In genomic region chr9:125025584-125025983, GRCh38 we compare ENCODE assay signal across 17 cellular contexts.
DNase-seq lines count a peak whose midpoint lies in the region; ATAC-seq, FAIRE-seq and TF ChIP-seq lines count a peak whose summit lies in the region.
"Had no signal": no experiment of that assay in that cellular context is flagged by ENCODE, and none has a peak within 500 bp of the region (broad histone marks: within the 10 kb centered on the region; RNA-seq: fewer than 3 reads in every experiment).

No MANE protein-coding gene starts in this region.

- no peaks in the 10 kb centered on the region for H3K9me3 Mint-ChIP-seq in T-helper 1 cell treated with Interleukin-12 subunit alpha and Interleukin-12 subunit beta and Interleukin-4 antibody, amounts not matched to agents 30 μg/mL and 1 μg/mL, for 36 hours
- H3K9me3 Mint-ChIP-seq in activated naive CD8-positive, alpha-beta T cell treated with anti-CD3 and anti-CD28 coated beads, Interleukin-2, amount 50 U/mL, for 24 hours = no peaks in the 10 kb centered on the region
- H3K9me3 Mint-ChIP-seq in activated naive CD8-positive, alpha-beta T cell treated with anti-CD3 and anti-CD28 coated beads for 36 hours = no peaks in the 10 kb centered on the region
- no peaks in the 10 kb centered on the region for H3K9me3 Mint-ChIP-seq in stimulated activated naive B cell treated with anti-CD40 and anti-IgM and Interleukin-4, amounts not matched to agents 10 μg/mL and 1 μg/mL and 100 μg/mL, for 72 hours
- H3K9me3 Mint-ChIP-seq: IgD-negative memory B cell had no signal

- no peaks in the 10 kb centered on the region for H3K4me1 ChIP-seq in tibial artery
- H3K4me1 ChIP-seq: BLaER1 treated with 17β-estradiol and CSF1 and Interleukin-3, amounts not matched to agents 10 nM and 100 nM had no signal

- TF ChIP-seq CTCF in bronchial epithelial cell (IDR thresholded peaks at IDR 0.05; ENCODE audit: insufficient read depth, low read length, severe bottlenecking) (no peak), tibial artery (IDR thresholded peaks at IDR 0.05) (no peak)

- no peaks in the 10 kb centered on the region for H3K27me3 Mint-ChIP-seq in T-helper 1 cell treated with Interleukin-12 subunit alpha and Interleukin-12 subunit beta and Interleukin-4 antibody, amounts not matched to agents 30 μg/mL and 1 μg/mL, for 36 hours (ENCODE audit: low read depth)
- no peaks in the 10 kb centered on the region for H3K27me3 Mint-ChIP-seq in activated naive CD8-positive, alpha-beta T cell treated with anti-CD3 and anti-CD28 coated beads, Interleukin-2, amount 50 U/mL, for 24 hours
- no peaks in the 10 kb centered on the region for H3K27me3 Mint-ChIP-seq in activated naive CD8-positive, alpha-beta T cell treated with anti-CD3 and anti-CD28 coated beads for 36 hours
- H3K27me3 Mint-ChIP-seq in stimulated activated naive B cell treated with anti-CD40 and anti-IgM and Interleukin-4, amounts not matched to agents 10 μg/mL and 1 μg/mL and 100 μg/mL, for 72 hours = no peaks in the 10 kb centered on the region
- H3K27me3 Mint-ChIP-seq: IgD-negative memory B cell had no signal

- peaks cover 16% of the 10 kb centered on the region for H3K4me1 Mint-ChIP-seq in T-helper 1 cell treated with Interleukin-12 subunit alpha and Interleukin-12 subunit beta and Interleukin-4 antibody, amounts not matched to agents 30 μg/mL and 1 μg/mL, for 36 hours (ENCODE audit: low read depth)
- H3K4me1 Mint-ChIP-seq in activated naive CD8-positive, alpha-beta T cell treated with anti-CD3 and anti-CD28 coated beads, Interleukin-2, amount 50 U/mL, for 24 hours = peaks cover 5% of the 10 kb centered on the region
- H3K4me1 Mint-ChIP-seq in activated naive CD8-positive, alpha-beta T cell treated with anti-CD3 and anti-CD28 coated beads for 36 hours = peaks cover 5% of the 10 kb centered on the region
- H3K4me1 Mint-ChIP-seq in stimulated activated naive B cell treated with anti-CD40 and anti-IgM and Interleukin-4, amounts not matched to agents 10 μg/mL and 1 μg/mL and 100 μg/mL, for 72 hours = peaks cover 2 to 8% of the 10 kb centered on the region in 2 donors
- H3K4me1 Mint-ChIP-seq: IgD-negative memory B cell had no signal

- no peak overlapping the region for H3K4me3 Mint-ChIP-seq in T-helper 1 cell treated with Interleukin-12 subunit alpha and Interleukin-12 subunit beta and Interleukin-4 antibody, amounts not matched to agents 30 μg/mL and 1 μg/mL, for 36 hours
- no peak overlapping the region for H3K4me3 Mint-ChIP-seq in activated naive CD8-positive, alpha-beta T cell treated with anti-CD3 and anti-CD28 coated beads, Interleukin-2, amount 50 U/mL, for 24 hours
- H3K4me3 Mint-ChIP-seq in activated naive CD8-positive, alpha-beta T cell treated with anti-CD3 and anti-CD28 coated beads for 36 hours = no peak overlapping the region
- H3K4me3 Mint-ChIP-seq in stimulated activated naive B cell treated with anti-CD40 and anti-IgM and Interleukin-4, amounts not matched to agents 10 μg/mL and 1 μg/mL and 100 μg/mL, for 72 hours = no peak overlapping the region
- H3K4me3 Mint-ChIP-seq: IgD-negative memory B cell had no signal

- H3K36me3 Mint-ChIP-seq in T-helper 1 cell treated with Interleukin-12 subunit alpha and Interleukin-12 subunit beta and Interleukin-4 antibody, amounts not matched to agents 30 μg/mL and 1 μg/mL, for 36 hours (ENCODE audit: low read depth) = peaks cover 16% of the 10 kb centered on the region
- H3K36me3 Mint-ChIP-seq in activated naive CD8-positive, alpha-beta T cell treated with anti-CD3 and anti-CD28 coated beads, Interleukin-2, amount 50 U/mL, for 24 hours (ENCODE audit: low read depth) = peaks cover 5% of the 10 kb centered on the region
- peaks cover 15% of the 10 kb centered on the region for H3K36me3 Mint-ChIP-seq in activated naive CD8-positive, alpha-beta T cell treated with anti-CD3 and anti-CD28 coated beads for 36 hours
- peaks cover 15 to 35% of the 10 kb centered on the region in 2 donors for H3K36me3 Mint-ChIP-seq in stimulated activated naive B cell treated with anti-CD40 and anti-IgM and Interleukin-4, amounts not matched to agents 10 μg/mL and 1 μg/mL and 100 μg/mL, for 72 hours

- intact Hi-C loops in tibial artery (cut with DNase I; ENCODE audit: low total_unique reads) = no loop called here

- H3K36me3 ChIP-seq in bronchial epithelial cell (ENCODE audit: control insufficient read depth, insufficient read depth, low read length) = peaks cover 2% of the 10 kb centered on the region
- peaks cover 19 to 29% (median 21%) of the 10 kb centered on the region in 3 donors for H3K36me3 ChIP-seq in tibial artery

- no peak overlapping the region for H3K4me3 ChIP-seq in bronchial epithelial cell (ENCODE audit: low read depth, low read length)
- no peak overlapping the region for H3K4me3 ChIP-seq in tibial artery
- H3K4me3 ChIP-seq: BLaER1 treated with 17β-estradiol and CSF1 and Interleukin-3, amounts not matched to agents 10 nM and 100 nM; GM23248; PC-9 had no signal

- DNase-seq in T-helper 1 cell = no peak
- no peak for DNase-seq in activated naive CD8-positive, alpha-beta T cell treated with anti-CD3 and anti-CD28 coated beads, Interleukin-2, amount 50 U/mL, for 24 hours
- DNase-seq in activated naive CD8-positive, alpha-beta T cell treated with anti-CD3 and anti-CD28 coated beads for 36 hours = no peak
- peak; percentile 22 for DNase-seq in bronchial epithelial cell (ENCODE audit: low read depth)
- DNase-seq in stimulated activated naive B cell treated with anti-CD40 and anti-IgM and Interleukin-4, amounts not matched to agents 10 μg/mL and 1 μg/mL and 100 μg/mL, for 72 hours = no peak
- DNase-seq in tibial artery = no peak
- no peak for DNase-seq in SK-N-DZ (ENCODE audit: low spot score)
- DNase-seq: 8988T, GM23248, NCI-H1930, NCI-H2171 treated with DMSO at 0.1 percent for 48 hours, NCI-H774, PC-9 had no signal

- no peaks in the 10 kb centered on the region for H3K27me3 ChIP-seq in bronchial epithelial cell (ENCODE audit: control insufficient read depth, insufficient read depth, low read length)
- no peaks in the 10 kb centered on the region for H3K27me3 ChIP-seq in tibial artery
- H3K27me3 ChIP-seq: BLaER1 treated with 17β-estradiol and CSF1 and Interleukin-3, amounts not matched to agents 10 nM and 100 nM had no signal

- no peak overlapping the region for H3K27ac ChIP-seq in tibial artery
- H3K27ac ChIP-seq: BLaER1 treated with 17β-estradiol and CSF1 and Interleukin-3, amounts not matched to agents 10 nM and 100 nM; GM23248; PC-9 had no signal

- no peak for ATAC-seq in activated naive CD8-positive, alpha-beta T cell treated with anti-CD3 and anti-CD28 coated beads, Interleukin-2, amount 50 U/mL, for 24 hours
- ATAC-seq in stimulated activated naive B cell treated with anti-CD40 and anti-IgM and Interleukin-4, amounts not matched to agents 10 μg/mL and 1 μg/mL and 100 μg/mL, for 72 hours (replicated peaks) = peak; percentile 45 to 77

- no peak for FAIRE-seq in bronchial epithelial cell (lab: Jason Lieb, UNC)
- FAIRE-seq: GM12892 had no signal

- H3K27ac Mint-ChIP-seq in T-helper 1 cell treated with Interleukin-12 subunit alpha and Interleukin-12 subunit beta and Interleukin-4 antibody, amounts not matched to agents 30 μg/mL and 1 μg/mL, for 36 hours = peak overlapping the region; percentile 58
- peak overlapping the region; percentile 12 for H3K27ac Mint-ChIP-seq in activated naive CD8-positive, alpha-beta T cell treated with anti-CD3 and anti-CD28 coated beads, Interleukin-2, amount 50 U/mL, for 24 hours
- H3K27ac Mint-ChIP-seq in activated naive CD8-positive, alpha-beta T cell treated with anti-CD3 and anti-CD28 coated beads for 36 hours = no peak overlapping the region
- no peak overlapping the region for H3K27ac Mint-ChIP-seq in stimulated activated naive B cell treated with anti-CD40 and anti-IgM and Interleukin-4, amounts not matched to agents 10 μg/mL and 1 μg/mL and 100 μg/mL, for 72 hours
- H3K27ac Mint-ChIP-seq: IgD-negative memory B cell had no signal

- no peaks in the 10 kb centered on the region for H3K9me3 ChIP-seq in tibial artery

Comparison
In these comparisons a context has a peak if more than half of its experiments do, and no peak if none do; other contexts are left out.
1. H3K27ac Mint-ChIP-seq: peak in T-helper 1 cell treated with Interleukin-12 subunit alpha and Interleukin-12 subunit beta and Interleukin-4 antibody, amounts not matched to agents 30 μg/mL and 1 μg/mL, for 36 hours (single experiment) and activated naive CD8-positive, alpha-beta T cell treated with anti-CD3 and anti-CD28 coated beads, Interleukin-2, amount 50 U/mL, for 24 hours (single experiment); none in activated naive CD8-positive, alpha-beta T cell treated with anti-CD3 and anti-CD28 coated beads for 36 hours (single experiment) and stimulated activated naive B cell treated with anti-CD40 and anti-IgM and Interleukin-4, amounts not matched to agents 10 μg/mL and 1 μg/mL and 100 μg/mL, for 72 hours (single experiment).